Comparison of ENCODE assay signal across 15 cellular contexts in the genomic region with DNA sequence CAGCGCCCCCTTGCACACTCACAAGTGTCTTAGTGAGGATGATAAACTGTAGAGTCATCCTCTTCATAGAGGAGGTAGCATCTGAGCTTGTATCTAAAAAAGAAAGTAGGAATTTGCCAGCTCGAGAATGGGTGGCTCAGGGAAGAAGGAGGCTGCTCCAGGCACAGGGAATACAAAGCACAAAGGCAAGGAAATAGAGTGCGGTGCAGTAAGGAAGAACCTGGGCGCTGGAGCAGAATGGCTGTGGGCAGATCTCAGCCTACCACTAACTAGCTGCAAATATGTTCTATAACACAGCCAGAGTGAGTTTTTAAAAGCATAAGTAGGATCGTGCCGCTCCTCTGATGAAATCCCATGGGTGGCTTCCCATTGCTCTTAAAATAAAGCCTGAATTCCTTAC.
DNase-seq lines count a peak whose midpoint lies in the region; ATAC-seq lines count a peak whose summit lies in the region.
"Had no signal": no experiment of that assay in that cellular context is flagged by ENCODE, and none has a peak within 500 bp of the region (broad histone marks: within the 10 kb centered on the region; RNA-seq: fewer than 3 reads in every experiment).

No MANE protein-coding gene starts in this region.

- ATAC-seq in GM18868 (IDR thresholded peaks at IDR 0.05; ENCODE audit: unreplicated experiment) (no peak), HG02798 (IDR thresholded peaks at IDR 0.05; ENCODE audit: poor library complexity, unreplicated experiment) (no peak)

- DNase-seq in Ammon's horn (ENCODE audit: low spot score) (peak; percentile 35), caudate nucleus (lab: John Stamatoyannopoulos, UW) (peak in 14 of 61 donors; percentile 4 to 43 (median 14)), inferior parietal cortex (ENCODE audit: extremely low spot score) (peak; percentile 27), occipital lobe (lab: John Stamatoyannopoulos, UW) (peak; percentile 28), H7 (no peak)
- no peak for DNase-seq in stimulated activated CD4-positive, alpha-beta T cell treated with anti-CD3 and anti-CD28 coated beads, Interleukin-4, amount 100 ng/mL, for 24 hours
- DNase-seq: CD8-positive, alpha-beta memory T cell; GF-D8; GM23248; HCEC 1CT; HFFc6 had no signal

- no peaks in the 10 kb centered on the region for H3K36me3 ChIP-seq in H7 (replicated peaks; ENCODE audit: control insufficient read depth, insufficient read depth, low read length)
- H3K36me3 ChIP-seq: BLaER1 had no signal

- peak overlapping the region; percentile 36 for H3K27ac ChIP-seq in caudate nucleus (ENCODE audit: low read depth, low read length)
- H3K27ac ChIP-seq: 22Rv1, BLaER1, GM23248 had no signal

- H3K4me3 ChIP-seq in H7 (ENCODE audit: insufficient read depth, low read depth, low read length), result no peak overlapping the region
- H3K4me3 ChIP-seq: BLaER1, GM23248 had no signal

- H3K27me3 ChIP-seq in H7 (ENCODE audit: control insufficient read depth, insufficient read depth, low read length), result no peaks in the 10 kb centered on the region
- H3K27me3 ChIP-seq: BLaER1 had no signal

Comparison
In these comparisons a context has a peak if more than half of its experiments do, and no peak if none do; other contexts are left out.
1. DNase-seq: peak in Ammon's horn (single experiment), inferior parietal cortex (single experiment) and occipital lobe (single experiment); none in stimulated activated CD4-positive, alpha-beta T cell treated with anti-CD3 and anti-CD28 coated beads, Interleukin-4, amount 100 ng/mL, for 24 hours (single experiment) and H7 (single experiment).